In the genomic region with DNA sequence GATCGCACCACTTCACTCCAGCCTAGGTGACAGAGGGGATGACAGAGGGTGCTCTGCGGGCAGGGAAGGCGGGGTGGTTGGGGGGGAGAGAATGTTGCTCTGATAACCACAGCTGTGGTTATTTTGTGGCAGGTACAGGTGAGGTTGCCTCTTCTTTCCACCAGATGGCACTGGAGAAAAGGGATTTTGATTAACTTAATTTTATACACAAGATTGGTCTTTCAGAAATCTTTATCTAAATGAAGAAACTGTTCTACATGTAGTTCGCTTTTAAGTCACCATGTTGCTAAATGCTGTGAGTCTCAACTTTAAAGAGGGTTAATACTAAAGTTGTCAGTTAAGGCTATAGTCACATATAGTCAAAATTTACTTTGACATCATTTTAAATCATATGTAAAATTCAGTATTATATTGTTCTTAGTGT, we compare ENCODE assay signal across 9 cellular contexts. TPM values are rescaled to one million over a fixed set of nuclear protein-coding genes. Genes with fewer than 3 reads are reported as not detected.
DNase-seq lines count a peak whose midpoint lies in the region; ATAC-seq and TF ChIP-seq lines count a peak whose summit lies in the region.
"Had no signal": no experiment of that assay in that cellular context is flagged by ENCODE, and none has a peak within 500 bp of the region (broad histone marks: within the 10 kb centered on the region; RNA-seq: fewer than 3 reads in every experiment).

No MANE protein-coding gene starts in this region.

- H3K4me1 ChIP-seq in Karpas-422 (ENCODE audit: low read length): peaks cover 3% of the 10 kb centered on the region; the same call in 1 of the 2 replicates
- H3K4me1 ChIP-seq: pancreas had no signal

- H3K27me3 ChIP-seq in Karpas-422 (ENCODE audit: low read length): no peaks in the 10 kb centered on the region
- H3K27me3 ChIP-seq: pancreas had no signal

- no peaks in the 10 kb centered on the region for H4K20me1 ChIP-seq in Karpas-422 (ENCODE audit: insufficient read depth, low read depth, low read length)

- TF ChIP-seq CTCF in fibroblast of pulmonary artery (IDR thresholded peaks at IDR 0.05; ENCODE audit: low read length, missing control alignments): peak; percentile 42

- no peaks in the 10 kb centered on the region for H3K79me2 ChIP-seq in Karpas-422 (ENCODE audit: low read length)

- no peaks in the 10 kb centered on the region for H3K9me3 ChIP-seq in Karpas-422 (ENCODE audit: low read length)
- H3K9me3 ChIP-seq: pancreas had no signal

- no peak overlapping the region for H3K27ac ChIP-seq in Karpas-422 (ENCODE audit: low read length)
- H3K27ac ChIP-seq: pancreas had no signal

- no peak overlapping the region for H3K4me2 ChIP-seq in Karpas-422 (ENCODE audit: low read depth, low read length, poor library complexity, severe bottlenecking)

- peak; percentile 99 for DNase-seq in DMS53 treated with DMSO at 0.1 percent for 48 hours (lab: John Stamatoyannopoulos, UW; ENCODE audit: unreplicated experiment)
- peak; percentile 64 for DNase-seq in Karpas-422
- peak; percentile 16 to 22 for DNase-seq in activated CD8-positive, alpha-beta memory T cell treated with anti-CD3 and anti-CD28 coated beads for 4 hours (ENCODE audit: low read depth in 2 of 2)
- DNase-seq in fibroblast of pulmonary artery (ENCODE audit: low read depth): peak; percentile 18
- peak; percentile 2 for DNase-seq in stimulated activated CD4-positive, alpha-beta T cell treated with anti-CD3 and anti-CD28 coated beads, Interleukin-2, amount 100 ng/mL, for 4 hours (ENCODE audit: low read depth)
- DNase-seq: pancreas had no signal

- H3K4me3 ChIP-seq in Karpas-422 (ENCODE audit: low read length) (no peak overlapping the region), fibroblast of pulmonary artery (replicated peaks; ENCODE audit: low read depth, low read length) (no peak overlapping the region)
- H3K4me3 ChIP-seq: pancreas had no signal

- ATAC-seq in GM21576 (IDR thresholded peaks at IDR 0.05; ENCODE audit: unreplicated experiment) (no peak), GM18867 (IDR thresholded peaks at IDR 0.05; ENCODE audit: unreplicated experiment) (no peak), GM21528 (IDR thresholded peaks at IDR 0.05; ENCODE audit: low FRiP score, unreplicated experiment) (no peak)

- H2AFZ ChIP-seq in Karpas-422 (ENCODE audit: low read length): no peak overlapping the region

- no peaks in the 10 kb centered on the region for H3K9me2 ChIP-seq in Karpas-422 (replicated peaks; ENCODE audit: insufficient read depth, low read length)

- H3K9ac ChIP-seq in Karpas-422 (ENCODE audit: low read length): no peak overlapping the region

- H3K36me3 ChIP-seq in Karpas-422 (ENCODE audit: insufficient read depth, low read length): peaks cover 25% of the 10 kb centered on the region; the same call in 1 of the 2 replicates

RNA-seq across cellular contexts. Expression of a gene that starts 25.7 kb away (rescaled TPM):
- not detected in 2 replicates for total RNA-seq in Karpas-422 (2014; rRNA removed; shearing (Covaris generic); ENCODE audit: low replicate concordance)
- total RNA-seq: pancreas had no signal

RNA-seq across cellular contexts. Expression of a gene that starts 32.8 kb away (rescaled TPM):
- total RNA-seq in Karpas-422 (2014; rRNA removed; shearing (Covaris generic); ENCODE audit: low replicate concordance): 4.8 and 9.0 TPM in 2 replicates

Comparison
In these comparisons a context has a peak if more than half of its experiments do, and no peak if none do; other contexts are left out.
1. DNase-seq: peak in every context shown above with its lines; median percentile 99 in DMS53 treated with DMSO at 0.1 percent for 48 hours; 64 in Karpas-422; 19 in activated CD8-positive, alpha-beta memory T cell treated with anti-CD3 and anti-CD28 coated beads for 4 hours; 18 in fibroblast of pulmonary artery; 2 in stimulated activated CD4-positive, alpha-beta T cell treated with anti-CD3 and anti-CD28 coated beads, Interleukin-2, amount 100 ng/mL, for 4 hours.